In the genomic region with DNA sequence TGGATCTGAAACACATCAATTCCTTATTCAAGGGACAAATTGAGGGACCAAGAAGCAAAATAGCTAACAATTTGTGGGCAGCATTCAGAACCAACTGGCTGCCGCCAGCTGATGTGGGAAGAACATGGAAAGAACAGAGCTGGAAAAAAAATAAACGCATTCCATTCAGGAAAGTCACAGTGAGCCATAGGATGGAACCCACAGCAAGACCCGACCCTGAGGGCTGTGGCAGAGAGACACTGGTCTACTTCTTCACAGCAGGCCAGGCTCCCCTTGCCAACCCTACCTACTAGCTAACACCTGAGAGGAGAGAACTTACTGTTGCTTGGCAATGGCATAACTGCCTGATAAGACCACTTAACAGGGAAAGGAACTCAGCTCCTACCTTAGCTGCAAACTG, we compare ENCODE assay signal across 10 cellular contexts.
DNase-seq lines count a peak whose midpoint lies in the region; TF ChIP-seq lines count a peak whose summit lies in the region.
"Had no signal": no experiment of that assay in that cellular context is flagged by ENCODE, and none has a peak within 500 bp of the region (broad histone marks: within the 10 kb centered on the region; RNA-seq: fewer than 3 reads in every experiment).

No MANE protein-coding gene starts in this region.

- no peaks in the 10 kb centered on the region for H4K20me1 ChIP-seq in OCI-LY7 (ENCODE audit: insufficient read depth, low read length)

- H2AFZ ChIP-seq in OCI-LY7 (ENCODE audit: low read length): no peak overlapping the region

- H3K9me3 Mint-ChIP-seq in nephron (no peaks in the 10 kb centered on the region), nephron progenitor cell (no peaks in the 10 kb centered on the region)

- H3K4me3 ChIP-seq in OCI-LY7 (ENCODE audit: low read depth, low read length, poor library complexity, severe bottlenecking) (no peak overlapping the region), dorsolateral prefrontal cortex (peak overlapping the region in 1 of 59 donors; percentile 7), tibial nerve (no peak overlapping the region)
- H3K4me3 ChIP-seq: psoas muscle had no signal

- peak overlapping the region; percentile 13; the same call in 1 of the 2 replicates for H3K4me2 ChIP-seq in OCI-LY7 (ENCODE audit: low read length)

- peaks cover 74% of the 10 kb centered on the region; the same call in 1 of the 2 replicates for H3K79me2 ChIP-seq in OCI-LY7 (ENCODE audit: insufficient read depth, low read depth, low read length)

- POLR2A ChIA-PET in OCI-LY7 (lab: Charles Lee): interaction anchor here (0.6 to 8.4 kb wide), 7 partner anchors 9 to 34 kb away, joined by 4 to 73 read pairs (median 6); no protein-coding TSS in a partner anchor

- peak overlapping the region; percentile 39 to 86 (median 83) for H3K27ac Mint-ChIP-seq in nephron
- H3K27ac Mint-ChIP-seq in nephron progenitor cell: no peak overlapping the region

- no peak overlapping the region for H3K4me3 Mint-ChIP-seq in nephron
- no peak overlapping the region for H3K4me3 Mint-ChIP-seq in nephron progenitor cell

- CTCF ChIA-PET in OCI-LY7 (lab: Charles Lee; ENCODE audit: unreplicated experiment): interaction anchor here (1.0 kb wide), 1 partner anchor 11 kb away, joined by 3 read pairs; no protein-coding TSS in a partner anchor

- H3K4me1 ChIP-seq in OCI-LY7 (ENCODE audit: insufficient read depth, low read length, poor library complexity, severe bottlenecking) (peaks cover 67% of the 10 kb centered on the region), tibial nerve (peaks cover 0 to 66% (median 15%) of the 10 kb centered on the region in 4 donors)

- no peaks in the 10 kb centered on the region for H3K27me3 Mint-ChIP-seq in nephron (ENCODE audit: low read depth)
- no peaks in the 10 kb centered on the region for H3K27me3 Mint-ChIP-seq in nephron progenitor cell (ENCODE audit: low read depth, poor library complexity)

- peak; percentile 51 for DNase-seq in D341Med (ENCODE audit: low spot score)
- DNase-seq in OCI-LY7 (ENCODE audit: low spot score): peak; percentile 14
- no peak for DNase-seq in dorsolateral prefrontal cortex
- DNase-seq in nephron progenitor cell: no peak
- no peak for DNase-seq in NCI-H1436 treated with DMSO at 0.1 percent for 48 hours (lab: John Stamatoyannopoulos, UW)
- no peak for DNase-seq in NCI-H446 (lab: John Stamatoyannopoulos, UW)
- DNase-seq in tibial nerve (ENCODE audit: low spot score in 2 of 2): no peak
- DNase-seq: DND-41, psoas muscle had no signal

- peaks cover 9% of the 10 kb centered on the region; the same call in 1 of the 2 replicates for H3K36me3 ChIP-seq in OCI-LY7 (ENCODE audit: insufficient read depth, low read length)
- H3K36me3 ChIP-seq in tibial nerve: peaks cover 0 to 3% (median 0%) of the 10 kb centered on the region in 3 donors

- H3K4me1 Mint-ChIP-seq in nephron: peaks cover 47% of the 10 kb centered on the region
- peaks cover 35% of the 10 kb centered on the region for H3K4me1 Mint-ChIP-seq in nephron progenitor cell

- H3K36me3 Mint-ChIP-seq in nephron (ENCODE audit: low read depth) (peaks cover 11% of the 10 kb centered on the region), nephron progenitor cell (ENCODE audit: low read depth) (peaks cover 10% of the 10 kb centered on the region)

- H3K27ac ChIP-seq in OCI-LY7 (ENCODE audit: low read depth, low read length, poor library complexity, severe bottlenecking) (no peak overlapping the region), dorsolateral prefrontal cortex (peak overlapping the region in 54 of 59 donors; percentile 1 to 81 (median 62)), tibial nerve (peak overlapping the region in 2 of 4 donors; percentile 71 to 74)
- H3K27ac ChIP-seq: psoas muscle had no signal

- no TSS peak for BruUV-seq in OCI-LY7 (replicated peaks; lab: Mats Ljungman, UMichigan)

- no peak for TF ChIP-seq POLR2A in tibial nerve (IDR thresholded peaks at IDR 0.05)

- H3K27me3 ChIP-seq in dorsolateral prefrontal cortex: no peaks in the 10 kb centered on the region
- no peaks in the 10 kb centered on the region for H3K27me3 ChIP-seq in tibial nerve

- TF ChIP-seq CTCF in OCI-LY7 (conservative IDR thresholded peaks at IDR 0.05; ENCODE audit: low read length): no peak
- no peak for TF ChIP-seq CTCF in dorsolateral prefrontal cortex (IDR thresholded peaks at IDR 0.05 in 54 of 56, conservative IDR thresholded peaks at IDR 0.05 in 2 of 56; ENCODE audit: low read depth in 1 of 56, partially characterized antibody in 56 of 56)
- no peak for TF ChIP-seq CTCF in nephron (IDR thresholded peaks at IDR 0.05; ENCODE audit: unreplicated experiment in 3 of 3)
- no peak for TF ChIP-seq CTCF in nephron progenitor cell (IDR thresholded peaks at IDR 0.05)
- no peak for TF ChIP-seq CTCF in tibial nerve (IDR thresholded peaks at IDR 0.05)

- intact Hi-C loops in OCI-LY7 (cut with micrococcal nuclease; ENCODE audit: unreplicated experiment): no loop called here
- intact Hi-C loops in dorsolateral prefrontal cortex (cut with DNase I): no loop called here

- no peak for TF ChIP-seq EP300 in tibial nerve (IDR thresholded peaks at IDR 0.05)

- no peaks in the 10 kb centered on the region for H3K9me3 ChIP-seq in OCI-LY7 (ENCODE audit: low read length)
- H3K9me3 ChIP-seq in tibial nerve: no peaks in the 10 kb centered on the region
- H3K9me3 ChIP-seq: psoas muscle had no signal

- H3K9me2 ChIP-seq in OCI-LY7 (ENCODE audit: insufficient read depth, low read length): no peaks in the 10 kb centered on the region

- 38 to 43% methylated on average over 3 of the region's 3 CpGs for WGBS in tibial nerve, 2 donors

Comparison
In these comparisons a context has a peak if more than half of its experiments do, and no peak if none do; other contexts are left out.
1. DNase-seq: peak in D341Med (single experiment) and OCI-LY7 (single experiment); none in dorsolateral prefrontal cortex (0 of 10), nephron progenitor cell (single experiment), NCI-H1436 treated with DMSO at 0.1 percent for 48 hours (single experiment), NCI-H446 (0 of 2) and tibial nerve (0 of 2).